26 cellular contexts compared by ENCODE assay signal in genomic region chr3:53836084-53836872, GRCh38. TPM values are rescaled to one million over a fixed set of nuclear protein-coding genes. Genes with fewer than 3 reads are reported as not detected.
"Had no signal": no experiment of that assay in that cellular context is flagged by ENCODE, and none has a peak within 500 bp of the region (broad histone marks: within the 10 kb centered on the region; RNA-seq: fewer than 3 reads in every experiment).

No MANE protein-coding gene starts in this region.

- H3K9me3 Mint-ChIP-seq: activated CD4-positive, alpha-beta memory T cell treated with anti-CD3 and anti-CD28 coated beads for 36 hours; activated naive CD4-positive, alpha-beta T cell treated with anti-CD3 and anti-CD28 coated beads, Interleukin-2, amount 50 U/mL, for 72 hours; activated naive CD8-positive, alpha-beta T cell treated with anti-CD3 and anti-CD28 coated beads, Interleukin-2, amount 50 U/mL, for 24 hours; activated T-cell treated with anti-CD3 and anti-CD28 coated beads, Interleukin-2, amount 50 U/mL, for 72 hours; activated T-helper 2 cell treated with anti-CD3 and anti-CD28 coated beads, Interferon-gamma antibody, Interleukin-2, Interleukin-4, amounts not matched to agents 10 μg/mL and 5 μg/mL and 100 μg/mL, durations not matched to agents 14 hours and 24 hours and 36 hours; T-helper 1 cell treated with Interleukin-12 subunit alpha and Interleukin-12 subunit beta and Interleukin-4 antibody, amounts not matched to agents 30 μg/mL and 1 μg/mL, for 36 hours; WTC11 had no signal

- H3K27ac Mint-ChIP-seq: activated CD4-positive, alpha-beta memory T cell treated with anti-CD3 and anti-CD28 coated beads for 36 hours; activated naive CD8-positive, alpha-beta T cell treated with anti-CD3 and anti-CD28 coated beads, Interleukin-2, amount 50 U/mL, for 24 hours; activated T-cell treated with anti-CD3 and anti-CD28 coated beads, Interleukin-2, amount 50 U/mL, for 72 hours; activated T-helper 2 cell treated with anti-CD3 and anti-CD28 coated beads, Interferon-gamma antibody, Interleukin-2, Interleukin-4, amounts not matched to agents 10 μg/mL and 5 μg/mL and 100 μg/mL, durations not matched to agents 14 hours and 24 hours and 36 hours; T-helper 1 cell treated with Interleukin-12 subunit alpha and Interleukin-12 subunit beta and Interleukin-4 antibody, amounts not matched to agents 30 μg/mL and 1 μg/mL, for 36 hours; WTC11 had no signal

- H3K27me3 ChIP-seq: ascending aorta, body of pancreas, MG63 had no signal

- H3K4me1 ChIP-seq: ascending aorta had no signal

- H3K36me3 ChIP-seq: ascending aorta, MG63 had no signal

- H3K4me3 ChIP-seq: ascending aorta, body of pancreas, MG63 had no signal

- DNase-seq: activated CD4-positive, alpha-beta memory T cell treated with anti-CD3 and anti-CD28 coated beads for 36 hours; activated CD4-positive, alpha-beta T cell treated with anti-CD3 and anti-CD28 coated beads for 48 hours; activated CD4-positive, CD25-positive, alpha-beta regulatory T cell treated with anti-CD3 and anti-CD28 coated beads, Interleukin-2, amount 50 U/mL, for 72 hours; activated CD8-positive, alpha-beta memory T cell treated with anti-CD3 and anti-CD28 coated beads for 24 hours; activated naive CD4-positive, alpha-beta T cell; activated naive CD8-positive, alpha-beta T cell treated with anti-CD3 and anti-CD28 coated beads, Interleukin-2, amount 50 U/mL, for 24 hours; activated T-cell treated with anti-CD3 and anti-CD28 coated beads, Interleukin-2, amount 50 U/mL, for 72 hours; amniotic stem cell; body of pancreas; MG63; MV-4-11; NCI-H1092 treated with DMSO at 0.1 percent for 48 hours; NCI-H1436; NCI-H1694 treated with DMSO at 0.1 percent for 48 hours; NCI-H2029 treated with DMSO at 0.1 percent for 48 hours; NCI-H345; NCI-H510A; NCI-H69; SHP77 treated with DMSO at 0.1 percent for 48 hours; T-helper 9 cell had no signal

- ATAC-seq: activated naive CD4-positive, alpha-beta T cell treated with anti-CD3 and anti-CD28 coated beads, Interleukin-2, amount 50 U/mL, for 72 hours; activated T-cell treated with anti-CD3 and anti-CD28 coated beads, Interleukin-2, amount 50 U/mL, for 72 hours; body of pancreas; WTC11 had no signal

- H3K36me3 Mint-ChIP-seq: activated CD4-positive, alpha-beta memory T cell treated with anti-CD3 and anti-CD28 coated beads for 36 hours; activated naive CD4-positive, alpha-beta T cell treated with anti-CD3 and anti-CD28 coated beads, Interleukin-2, amount 50 U/mL, for 72 hours had no signal

- H3K27ac ChIP-seq: ascending aorta, body of pancreas had no signal

- H3K4me3 Mint-ChIP-seq: activated CD4-positive, alpha-beta memory T cell treated with anti-CD3 and anti-CD28 coated beads for 36 hours; activated naive CD8-positive, alpha-beta T cell treated with anti-CD3 and anti-CD28 coated beads, Interleukin-2, amount 50 U/mL, for 24 hours; activated T-cell treated with anti-CD3 and anti-CD28 coated beads, Interleukin-2, amount 50 U/mL, for 72 hours; T-helper 1 cell treated with Interleukin-12 subunit alpha and Interleukin-12 subunit beta and Interleukin-4 antibody, amounts not matched to agents 30 μg/mL and 1 μg/mL, for 36 hours; WTC11 had no signal

- H3K4me1 Mint-ChIP-seq: activated naive CD8-positive, alpha-beta T cell treated with anti-CD3 and anti-CD28 coated beads, Interleukin-2, amount 50 U/mL, for 24 hours; WTC11 had no signal

- H3K9me3 ChIP-seq: ascending aorta, body of pancreas, MG63 had no signal

RNA-seq across cellular contexts. Expression of gene IL17RB, which starts 10.1 kb away (rescaled TPM):
- total RNA-seq: ascending aorta, SK-MEL-5 had no signal
